In the genomic region with DNA sequence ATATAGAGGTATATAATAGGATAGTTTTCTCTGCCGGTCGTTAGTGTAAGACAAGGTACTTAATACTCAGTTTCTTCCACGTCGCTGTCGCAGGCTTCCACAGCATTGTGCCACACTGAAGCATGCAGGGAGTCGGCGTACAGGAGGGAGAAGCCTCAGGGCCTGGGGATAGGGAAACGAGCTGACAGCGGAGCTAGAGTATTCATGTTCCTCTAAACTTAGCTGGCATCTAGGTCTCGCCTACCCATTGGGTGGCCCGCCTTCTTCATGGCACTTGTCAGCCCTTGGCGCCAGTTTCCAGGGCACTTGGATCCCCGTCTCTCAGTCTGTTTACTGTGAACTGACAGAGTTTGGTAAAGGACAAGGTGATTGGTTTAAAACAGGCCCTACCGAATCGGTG, we compare ENCODE assay signal across 24 cellular contexts.
DNase-seq lines count a peak whose midpoint lies in the region; ATAC-seq and TF ChIP-seq lines count a peak whose summit lies in the region.
"Had no signal": no experiment of that assay in that cellular context is flagged by ENCODE, and none has a peak within 500 bp of the region (broad histone marks: within the 10 kb centered on the region; RNA-seq: fewer than 3 reads in every experiment).

No MANE protein-coding gene starts in this region.

- no peak for TF ChIP-seq CTCF in nephron progenitor cell (IDR thresholded peaks at IDR 0.05)

- H3K4me3 ChIP-seq in CD4-positive, alpha-beta memory T cell (ENCODE audit: low read length in 2 of 2) = peak overlapping the region in 1 of 2 donors; percentile 6
- H3K4me3 ChIP-seq: A549, heart right ventricle, PC-9, prostate gland, SJCRH30, thyroid gland had no signal

- H3K27me3 ChIP-seq in CD4-positive, alpha-beta memory T cell (ENCODE audit: insufficient read depth, low read length) = no peaks in the 10 kb centered on the region
- H3K27me3 ChIP-seq: heart right ventricle, SJCRH30, thyroid gland had no signal

- no peaks in the 10 kb centered on the region for H3K9me3 ChIP-seq in CD4-positive, alpha-beta memory T cell (ENCODE audit: control insufficient read depth in 1 of 2, low read length in 2 of 2)
- H3K9me3 ChIP-seq: A549, heart right ventricle, prostate gland, SJCRH30, thyroid gland had no signal

- no peaks in the 10 kb centered on the region for H3K9me3 Mint-ChIP-seq in activated CD4-positive, alpha-beta T cell treated with anti-CD3 and anti-CD28 coated beads, Interleukin-2, amount 10 ng/mL, durations not matched to agents 7 days and 5 days
- peaks cover 0 to 2% (median 0%) of the 10 kb centered on the region in 8 donors for H3K9me3 Mint-ChIP-seq in CD4-positive, alpha-beta memory T cell
- H3K9me3 Mint-ChIP-seq in activated T-helper 17 cell treated with anti-CD3 and anti-CD28 coated beads, Interleukin-2, amount 50 U/mL, for 72 hours = no peaks in the 10 kb centered on the region
- no peaks in the 10 kb centered on the region for H3K9me3 Mint-ChIP-seq in nephron progenitor cell
- H3K9me3 Mint-ChIP-seq: naive B cell had no signal

- H3K36me3 ChIP-seq in CD4-positive, alpha-beta memory T cell (ENCODE audit: insufficient read depth, low read length) = peaks cover 19% of the 10 kb centered on the region
- H3K36me3 ChIP-seq: prostate gland, thyroid gland had no signal

- peaks cover 80% of the 10 kb centered on the region for H3K36me3 Mint-ChIP-seq in activated CD4-positive, alpha-beta T cell treated with anti-CD3 and anti-CD28 coated beads, Interleukin-2, amount 10 ng/mL, durations not matched to agents 7 days and 5 days (ENCODE audit: low read depth)
- peaks cover 53 to 66% of the 10 kb centered on the region in 2 donors for H3K36me3 Mint-ChIP-seq in CD4-positive, alpha-beta memory T cell
- H3K36me3 Mint-ChIP-seq in activated T-helper 17 cell treated with anti-CD3 and anti-CD28 coated beads, Interleukin-2, amount 50 U/mL, for 72 hours (ENCODE audit: low read depth) = peaks cover 56% of the 10 kb centered on the region
- peaks cover 47% of the 10 kb centered on the region for H3K36me3 Mint-ChIP-seq in nephron progenitor cell (ENCODE audit: low read depth)

- no peaks in the 10 kb centered on the region for H3K27me3 Mint-ChIP-seq in activated CD4-positive, alpha-beta T cell treated with anti-CD3 and anti-CD28 coated beads, Interleukin-2, amount 10 ng/mL, durations not matched to agents 7 days and 5 days
- no peaks in the 10 kb centered on the region for H3K27me3 Mint-ChIP-seq in CD4-positive, alpha-beta memory T cell
- no peaks in the 10 kb centered on the region for H3K27me3 Mint-ChIP-seq in activated T-helper 17 cell treated with anti-CD3 and anti-CD28 coated beads, Interleukin-2, amount 50 U/mL, for 72 hours
- H3K27me3 Mint-ChIP-seq in nephron progenitor cell (ENCODE audit: low read depth, poor library complexity) = no peaks in the 10 kb centered on the region
- H3K27me3 Mint-ChIP-seq: naive B cell had no signal

- peak overlapping the region; percentile 59 for H3K27ac ChIP-seq in CD4-positive, alpha-beta memory T cell (ENCODE audit: low read depth, low read length)
- H3K27ac ChIP-seq: A549, PC-9, prostate gland, SJCRH30, thyroid gland had no signal

- no peak for DNase-seq in activated CD4-positive, alpha-beta T cell treated with anti-CD3 and anti-CD28 coated beads, Interleukin-2, amount 10 ng/mL, durations not matched to agents 7 days and 5 days
- DNase-seq in activated CD4-positive, alpha-beta T cell treated with anti-CD3 and anti-CD28 coated beads, Interleukin-2, amount 50 U/mL, for 4 hours = no peak
- no peak for DNase-seq in CD4-positive, alpha-beta memory T cell
- DNase-seq in nephron progenitor cell = no peak
- DNase-seq: activated CD4-positive, alpha-beta T cell treated with anti-CD3 and anti-CD28 coated beads for 1 hour; activated T-cell treated with anti-CD3 and anti-CD28 coated beads, Interleukin-2, amount 50 U/mL, for 48 hours; C1 segment of cervical spinal cord; DND-41; heart right ventricle; naive B cell; NCI-H146; NCI-H2171 treated with DMSO at 0.1 percent for 48 hours; NCI-H82; PC-9; SJCRH30; T-helper 9 cell; thyroid gland had no signal

- intact Hi-C loops in CD4-positive, alpha-beta memory T cell (cut with micrococcal nuclease) = no loop called here

- H3K4me1 ChIP-seq in CD4-positive, alpha-beta memory T cell (ENCODE audit: insufficient read depth, low read length) = peaks cover 91% of the 10 kb centered on the region

- CTCF ChIA-PET in activated CD4-positive, alpha-beta T cell treated with anti-CD3 and anti-CD28 coated beads, Interleukin-2, amount 10 ng/mL, durations not matched to agents 7 days and 5 days (lab: Charles Lee) = interaction anchor here (0.6 to 2.4 kb wide), 4 partner anchors 10 to 124 kb away, joined by 3 to 14 read pairs (median 4); no protein-coding TSS in a partner anchor
- CTCF ChIA-PET in CD4-positive, alpha-beta memory T cell (lab: Charles Lee; ENCODE audit: partially characterized antibody) = interaction anchor here (1.0 to 9.7 kb wide), 5 partner anchors 12 to 86 kb away, joined by 3 to 85 read pairs (median 5); no protein-coding TSS in a partner anchor

- H3K4me3 Mint-ChIP-seq in activated CD4-positive, alpha-beta T cell treated with anti-CD3 and anti-CD28 coated beads, Interleukin-2, amount 10 ng/mL, durations not matched to agents 7 days and 5 days = peak overlapping the region; percentile 38
- peak overlapping the region in 7 of 8 donors; percentile 5 to 79 (median 53) for H3K4me3 Mint-ChIP-seq in CD4-positive, alpha-beta memory T cell
- H3K4me3 Mint-ChIP-seq in activated T-helper 17 cell treated with anti-CD3 and anti-CD28 coated beads, Interleukin-2, amount 50 U/mL, for 72 hours = peak overlapping the region; percentile 64
- no peak overlapping the region for H3K4me3 Mint-ChIP-seq in nephron progenitor cell
- H3K4me3 Mint-ChIP-seq: naive B cell had no signal

- H3K27ac Mint-ChIP-seq in activated CD4-positive, alpha-beta T cell treated with anti-CD3 and anti-CD28 coated beads, Interleukin-2, amount 10 ng/mL, durations not matched to agents 7 days and 5 days = peak overlapping the region; percentile 91
- H3K27ac Mint-ChIP-seq in CD4-positive, alpha-beta memory T cell = peak overlapping the region; percentile 95 to 97 (median 97)
- peak overlapping the region; percentile 90 for H3K27ac Mint-ChIP-seq in activated T-helper 17 cell treated with anti-CD3 and anti-CD28 coated beads, Interleukin-2, amount 50 U/mL, for 72 hours
- H3K27ac Mint-ChIP-seq in nephron progenitor cell = peak overlapping the region; percentile 72

- peaks cover 88% of the 10 kb centered on the region for H3K4me1 Mint-ChIP-seq in activated CD4-positive, alpha-beta T cell treated with anti-CD3 and anti-CD28 coated beads, Interleukin-2, amount 10 ng/mL, durations not matched to agents 7 days and 5 days
- H3K4me1 Mint-ChIP-seq in CD4-positive, alpha-beta memory T cell = peaks cover 60 to 86% (median 75%) of the 10 kb centered on the region in 4 donors
- H3K4me1 Mint-ChIP-seq in activated T-helper 17 cell treated with anti-CD3 and anti-CD28 coated beads, Interleukin-2, amount 50 U/mL, for 72 hours = peaks cover 52% of the 10 kb centered on the region
- peaks cover 72% of the 10 kb centered on the region for H3K4me1 Mint-ChIP-seq in nephron progenitor cell

- no peak for ATAC-seq in activated T-helper 17 cell treated with anti-CD3 and anti-CD28 coated beads, Interleukin-2, amount 50 U/mL, for 72 hours (replicated peaks)
- ATAC-seq in HG03439 (IDR thresholded peaks at IDR 0.05; ENCODE audit: unreplicated experiment) (no peak), HG03095 (IDR thresholded peaks at IDR 0.05; ENCODE audit: unreplicated experiment) (no peak), HG03432 (IDR thresholded peaks at IDR 0.05; ENCODE audit: unreplicated experiment) (no peak)
- ATAC-seq: A549, HepG2 had no signal

- POLR2A ChIA-PET in activated CD4-positive, alpha-beta T cell treated with anti-CD3 and anti-CD28 coated beads, Interleukin-2, amount 10 ng/mL, durations not matched to agents 7 days and 5 days (lab: Charles Lee) = no interaction called here
- POLR2A ChIA-PET in CD4-positive, alpha-beta memory T cell (lab: Charles Lee; ENCODE audit: partially characterized antibody) = interaction anchor here (1.5 to 15.6 kb wide), 6 partner anchors 8 to 86 kb away, joined by 3 to 405 read pairs (median 160); a partner anchor contains a TSS
